In genomic region chr1:109918671-109919070, GRCh38 we compare ENCODE assay signal across 1 cellular context.
A peak's percentile ranks its signal among the peaks of the same experiment; 100 is the strongest.
TF ChIP-seq lines count a peak whose summit lies in the region.

No MANE protein-coding gene starts in this region.

TF ChIP-seq in K562, 482 proteins besides CTCF, POLR2A, EP300 and RAD21:
- TF ChIP-seq CSDE1 (IDR thresholded peaks at IDR 0.05): 0 out of 4 replicates have a peak, but pooled peaks of 1 of the 2 experiments have one; percentile 36
- TF ChIP-seq ZNF512 (tag; IDR thresholded peaks at IDR 0.05): peak; percentile 36; the same call in 1 of the 2 replicates
- no peak for TF ChIP-seq TSHZ1 (CRISPR knock-in tag; IDR thresholded peaks at IDR 0.05)
- TF ChIP-seq SMARCA5 (IDR thresholded peaks at IDR 0.05): 0 out of 2 replicates have a peak, but pooled peaks have one; percentile 8
TF ChIP-seq in K562: peak in this region for 3.
